ENCODE assay signal across 12 cellular contexts in genomic region chr19:3604987-3605343, GRCh38. TPM values are rescaled to one million over a fixed set of nuclear protein-coding genes. Genes with fewer than 3 reads are reported as not detected.
DNase-seq lines count a peak whose midpoint lies in the region; ATAC-seq and TF ChIP-seq lines count a peak whose summit lies in the region.
"Had no signal": no experiment of that assay in that cellular context is flagged by ENCODE, and none has a peak within 500 bp of the region (broad histone marks: within the 10 kb centered on the region; RNA-seq: fewer than 3 reads in every experiment).

No MANE protein-coding gene starts in this region.

- H3K36me3 ChIP-seq in gastroesophageal sphincter (peaks cover 0 to 6% of the 10 kb centered on the region in 2 donors), stomach (peaks cover 0 to 6% (median 3%) of the 10 kb centered on the region in 4 donors), SK-N-SH (replicated peaks in 1 of 2; ENCODE audit: control insufficient read depth in 1 of 2, insufficient read depth in 2 of 2, low read length in 1 of 2) (no peaks in the 10 kb centered on the region), prostate gland (no peaks in the 10 kb centered on the region)

- H3K27me3 ChIP-seq in gastroesophageal sphincter: no peaks in the 10 kb centered on the region
- peaks cover 0 to 31% (median 4%) of the 10 kb centered on the region in 3 donors for H3K27me3 ChIP-seq in stomach
- H3K27me3 ChIP-seq in SK-N-SH (ENCODE audit: insufficient read depth): no peaks in the 10 kb centered on the region
- no peaks in the 10 kb centered on the region for H3K27me3 ChIP-seq in prostate gland (replicated peaks; ENCODE audit: insufficient read depth)

- H3K36me3 Mint-ChIP-seq in activated CD8-positive, alpha-beta memory T cell treated with anti-CD3 and anti-CD28 coated beads, Interleukin-2, amount 10 ng/mL, durations not matched to agents 7 days and 5 days: peaks cover 2% of the 10 kb centered on the region
- H3K36me3 Mint-ChIP-seq in activated CD8-positive, alpha-beta T cell treated with anti-CD3 and anti-CD28 coated beads for 36 hours (ENCODE audit: low read depth): no peaks in the 10 kb centered on the region

- H2AFZ ChIP-seq in SK-N-SH (ENCODE audit: low read depth): no peak overlapping the region
- H2AFZ ChIP-seq: GM23248 had no signal

- TF ChIP-seq RAD21 in SK-N-SH (IDR thresholded peaks at IDR 0.05; ENCODE audit: low read length): no peak

- H4K20me1 ChIP-seq in SK-N-SH (ENCODE audit: insufficient read depth): no peaks in the 10 kb centered on the region

- DNase-seq in activated CD8-positive, alpha-beta memory T cell treated with anti-CD3 and anti-CD28 coated beads, Interleukin-2, amount 10 ng/mL, durations not matched to agents 7 days and 5 days: peak; percentile 61
- no peak for DNase-seq in activated CD8-positive, alpha-beta memory T cell treated with anti-CD3 and anti-CD28 coated beads for 24 hours
- peak; percentile 74 for DNase-seq in activated CD8-positive, alpha-beta T cell treated with anti-CD3 and anti-CD28 coated beads for 36 hours
- DNase-seq in stomach (no peak), SK-N-SH (no peak), prostate gland (ENCODE audit: low spot score) (no peak)
- DNase-seq: GM23248, NCI-H2107 had no signal

- peak; percentile 56 for ATAC-seq in activated CD8-positive, alpha-beta memory T cell treated with anti-CD3 and anti-CD28 coated beads, Interleukin-2, amount 10 ng/mL, durations not matched to agents 7 days and 5 days
- ATAC-seq in activated CD8-positive, alpha-beta T cell treated with anti-CD3 and anti-CD28 coated beads for 36 hours: peak; percentile 73
- no peak for ATAC-seq in gastroesophageal sphincter
- ATAC-seq in HG02588 (IDR thresholded peaks at IDR 0.05; ENCODE audit: unreplicated experiment): no peak
- ATAC-seq: Panc1 had no signal

- H3K9me3 Mint-ChIP-seq in activated CD8-positive, alpha-beta memory T cell treated with anti-CD3 and anti-CD28 coated beads, Interleukin-2, amount 10 ng/mL, durations not matched to agents 7 days and 5 days (ENCODE audit: low read depth): no peaks in the 10 kb centered on the region
- H3K9me3 Mint-ChIP-seq in activated CD8-positive, alpha-beta T cell treated with anti-CD3 and anti-CD28 coated beads for 36 hours: no peaks in the 10 kb centered on the region

- no peak for TF ChIP-seq EP300 in gastroesophageal sphincter (IDR thresholded peaks at IDR 0.05)
- TF ChIP-seq EP300 in stomach (IDR thresholded peaks at IDR 0.05): no peak
- no peak for TF ChIP-seq EP300 in SK-N-SH (IDR thresholded peaks at IDR 0.05; ENCODE audit: borderline replicate concordance in 1 of 2, low read depth in 1 of 2, low read length in 1 of 2)

- CTCF ChIA-PET in activated CD8-positive, alpha-beta memory T cell treated with anti-CD3 and anti-CD28 coated beads, Interleukin-2, amount 10 ng/mL, durations not matched to agents 7 days and 5 days (lab: Charles Lee): interaction anchor here (0.6 to 1.1 kb wide), 4 partner anchors 15 to 587 kb away, joined by 3 to 4 read pairs (median 3); partner anchors contain the start of gene GIPC3
- CTCF ChIA-PET in activated CD8-positive, alpha-beta T cell treated with anti-CD3 and anti-CD28 coated beads for 36 hours (lab: Charles Lee): interaction anchor here (0.9 to 1.8 kb wide), 5 partner anchors 18 to 94 kb away, joined by 3 to 9 read pairs (median 4); partner anchors contain the start of gene GIPC3
- CTCF ChIA-PET in SK-N-SH (lab: Yijun Ruan, JAX): interaction anchor here (1.9 kb wide), 1 partner anchor 20 kb away, joined by 9 read pairs; the partner anchor contains the start of gene GIPC3

- no peaks in the 10 kb centered on the region for H3K27me3 Mint-ChIP-seq in activated CD8-positive, alpha-beta memory T cell treated with anti-CD3 and anti-CD28 coated beads, Interleukin-2, amount 10 ng/mL, durations not matched to agents 7 days and 5 days
- no peaks in the 10 kb centered on the region for H3K27me3 Mint-ChIP-seq in activated CD8-positive, alpha-beta T cell treated with anti-CD3 and anti-CD28 coated beads for 36 hours

- no peaks in the 10 kb centered on the region for H3K9me2 ChIP-seq in SK-N-SH

- H3K4me1 Mint-ChIP-seq in activated CD8-positive, alpha-beta memory T cell treated with anti-CD3 and anti-CD28 coated beads, Interleukin-2, amount 10 ng/mL, durations not matched to agents 7 days and 5 days: peaks cover 8% of the 10 kb centered on the region
- peaks cover 11% of the 10 kb centered on the region for H3K4me1 Mint-ChIP-seq in activated CD8-positive, alpha-beta T cell treated with anti-CD3 and anti-CD28 coated beads for 36 hours (ENCODE audit: low read depth)

- H3K4me1 ChIP-seq in gastroesophageal sphincter (peaks cover 0 to 73% (median 32%) of the 10 kb centered on the region in 3 donors), stomach (peaks cover 13 to 61% (median 51%) of the 10 kb centered on the region in 4 donors), SK-N-SH (ENCODE audit: control insufficient read depth in 1 of 2, insufficient read depth in 2 of 2, low read depth in 1 of 2, low read length in 1 of 2) (peaks cover 8 to 14% of the 10 kb centered on the region in 2 experiments; a peak in 1 of 4 replicates), prostate gland (replicated peaks) (peaks cover 10% of the 10 kb centered on the region)

- no peaks in the 10 kb centered on the region for H3K79me2 ChIP-seq in SK-N-SH (ENCODE audit: insufficient read depth)

- POLR2A ChIA-PET in activated CD8-positive, alpha-beta T cell treated with anti-CD3 and anti-CD28 coated beads for 36 hours (lab: Charles Lee): interaction anchor here (0.8 kb wide), 1 partner anchor 49 kb away, joined by 4 read pairs; no protein-coding TSS in a partner anchor
- POLR2A ChIA-PET in SK-N-SH (lab: Yijun Ruan, JAX): no interaction called here

- WGBS in gastroesophageal sphincter (ENCODE audit: low coverage in 1 of 2), 2 donors: no CpG with 5 or more reads among the region's 11 CpGs
- 50 to 61% (median 58%) methylated on average over 4 to 11 of the region's 11 CpGs for WGBS in stomach, 5 donors
- 88% methylated on average over 5 of the region's 11 CpGs for WGBS in SK-N-SH (ENCODE audit: low lambda C conversion rate)
- 68% methylated on average over 11 of the region's 11 CpGs for WGBS in prostate gland

- TF ChIP-seq POLR2A in gastroesophageal sphincter (IDR thresholded peaks at IDR 0.05): no peak
- no peak for TF ChIP-seq POLR2A in stomach (IDR thresholded peaks at IDR 0.05)
- TF ChIP-seq POLR2A in prostate gland (IDR thresholded peaks at IDR 0.05): no peak

- no peaks in the 10 kb centered on the region for H3F3A ChIP-seq in SK-N-SH (replicated peaks; ENCODE audit: insufficient read depth)

- H3K27ac Mint-ChIP-seq in activated CD8-positive, alpha-beta memory T cell treated with anti-CD3 and anti-CD28 coated beads, Interleukin-2, amount 10 ng/mL, durations not matched to agents 7 days and 5 days: no peak overlapping the region
- no peak overlapping the region for H3K27ac Mint-ChIP-seq in activated CD8-positive, alpha-beta T cell treated with anti-CD3 and anti-CD28 coated beads for 36 hours

- H3K9ac ChIP-seq in SK-N-SH: no peak overlapping the region
- H3K9ac ChIP-seq: GM23248 had no signal

- no peak overlapping the region for H3K4me3 Mint-ChIP-seq in activated CD8-positive, alpha-beta memory T cell treated with anti-CD3 and anti-CD28 coated beads, Interleukin-2, amount 10 ng/mL, durations not matched to agents 7 days and 5 days
- no peak overlapping the region for H3K4me3 Mint-ChIP-seq in activated CD8-positive, alpha-beta T cell treated with anti-CD3 and anti-CD28 coated beads for 36 hours

- peak overlapping the region in 3 of 4 donors; percentile 78 to 86 (median 79) for H3K27ac ChIP-seq in gastroesophageal sphincter
- H3K27ac ChIP-seq in stomach: peak overlapping the region in 4 of 5 donors; percentile 44 to 70 (median 56)
- no peak overlapping the region for H3K27ac ChIP-seq in SK-N-SH (ENCODE audit: low read depth in 2 of 2, low read length in 1 of 2)
- H3K27ac ChIP-seq in prostate gland: no peak overlapping the region
- H3K27ac ChIP-seq: GM23248 had no signal

- peak overlapping the region in 1 of 2 donors; percentile 76 for H3K4me3 ChIP-seq in gastroesophageal sphincter
- peak overlapping the region in 2 of 4 donors; percentile 7 to 58 for H3K4me3 ChIP-seq in stomach
- no peak overlapping the region for H3K4me3 ChIP-seq in SK-N-SH (ENCODE audit: low read depth in 2 of 2, low read length in 1 of 2)
- H3K4me3 ChIP-seq in prostate gland: no peak overlapping the region
- H3K4me3 ChIP-seq: smooth muscle cell had no signal

- no peak for TF ChIP-seq CTCF in activated CD8-positive, alpha-beta T cell treated with anti-CD3 and anti-CD28 coated beads for 36 hours (IDR thresholded peaks at IDR 0.05)
- no peak for TF ChIP-seq CTCF in gastroesophageal sphincter (IDR thresholded peaks at IDR 0.05)
- TF ChIP-seq CTCF in stomach (IDR thresholded peaks at IDR 0.05): no peak
- TF ChIP-seq CTCF in SK-N-SH (IDR thresholded peaks at IDR 0.05): no peak
- TF ChIP-seq CTCF in prostate gland (IDR thresholded peaks at IDR 0.05): no peak

- intact Hi-C loops in activated CD8-positive, alpha-beta T cell treated with anti-CD3 and anti-CD28 coated beads for 36 hours (cut with micrococcal nuclease): no loop called here
- intact Hi-C loops in stomach (cut with DNase I; ENCODE audit: low total_unique reads): no loop called here
- intact Hi-C loops in prostate gland (cut with DNase I): no loop called here

- no peak overlapping the region for H3K4me2 ChIP-seq in SK-N-SH

- H3K9me3 ChIP-seq in gastroesophageal sphincter (no peaks in the 10 kb centered on the region), stomach (no peaks in the 10 kb centered on the region), SK-N-SH (no peaks in the 10 kb centered on the region), prostate gland (no peaks in the 10 kb centered on the region)

RNA-seq across cellular contexts. Expression of gene TBXA2R, which starts 1.7 kb away (rescaled TPM):
- under 1 TPM; 0.26 to 0.54 TPM for total RNA-seq in activated CD8-positive, alpha-beta memory T cell treated with anti-CD3 and anti-CD28 coated beads, Interleukin-2, amount 10 ng/mL, durations not matched to agents 7 days and 5 days
- 1 to 10 TPM; 2.7 to 3.0 TPM for total RNA-seq in activated CD8-positive, alpha-beta T cell treated with anti-CD3 and anti-CD28 coated beads for 36 hours
- total RNA-seq in gastroesophageal sphincter (10 to 100 TPM in 1 of 4 donors, 1 to 10 TPM in 3; 1.4 to 14.9 (median 4.5) TPM), stomach (1 to 10 TPM in 1 of 5 donors, under 1 TPM in 1, not detected in 3; 0.37 to 1.0 TPM), prostate gland (1 to 10 TPM; 1.1 to 4.0 TPM)
- polyA plus RNA-seq in stomach (1 to 10 TPM in 2 of 3 donors, under 1 TPM in 1; 0.50 to 2.6 (median 1.2) TPM), SK-N-SH (2012; rRNA removed) (0.78 and 0.92 TPM in 2 replicates)
- polyA plus RNA-seq in SK-N-SH (2012; cell fraction: cytosol; rRNA removed): 0.55 and 1.1 TPM in 2 replicates
- 0.91 and 1.2 TPM in 2 replicates for polyA plus RNA-seq in SK-N-SH (2012; cell fraction: nucleus; rRNA removed)

RNA-seq across cellular contexts. Expression of gene GIPC3, which starts 19.7 kb away (rescaled TPM):
- under 1 TPM; 0.15 to 0.23 TPM for total RNA-seq in activated CD8-positive, alpha-beta memory T cell treated with anti-CD3 and anti-CD28 coated beads, Interleukin-2, amount 10 ng/mL, durations not matched to agents 7 days and 5 days
- under 1 TPM; 0.09 to 0.14 TPM for total RNA-seq in activated CD8-positive, alpha-beta T cell treated with anti-CD3 and anti-CD28 coated beads for 36 hours
- 10 to 100 TPM in 1 of 4 donors, 1 to 10 TPM in 2, under 1 TPM in 1; 0.94 to 16.8 (median 2.1) TPM for total RNA-seq in gastroesophageal sphincter
- total RNA-seq in stomach: 1 to 10 TPM in 1 of 5 donors, not detected in 4; 2.9 TPM
- 1 to 10 TPM in 2 of 3 donors, under 1 TPM in 1; 0.75 to 2.0 (median 1.1) TPM for polyA plus RNA-seq in stomach
- polyA plus RNA-seq in SK-N-SH (2012; rRNA removed): 0.20 and 0.26 TPM in 2 replicates
- polyA plus RNA-seq in SK-N-SH (2012; cell fraction: cytosol; rRNA removed): 0.10 and 0.14 TPM in 2 replicates
- 0.54 and 0.60 TPM in 2 replicates for polyA plus RNA-seq in SK-N-SH (2012; cell fraction: nucleus; rRNA removed)
- 1 to 10 TPM in 1 of 2 donors, under 1 TPM in 1; 0.36 to 1.9 TPM for total RNA-seq in prostate gland
- total RNA-seq: GM23248 had no signal

RNA-seq across cellular contexts. Expression of gene CACTIN, which starts 21.6 kb away (rescaled TPM):
- 10 to 100 TPM; 33.4 to 33.7 TPM for total RNA-seq in activated CD8-positive, alpha-beta memory T cell treated with anti-CD3 and anti-CD28 coated beads, Interleukin-2, amount 10 ng/mL, durations not matched to agents 7 days and 5 days
- 10 to 100 TPM; 25.9 to 28.5 TPM for total RNA-seq in activated CD8-positive, alpha-beta T cell treated with anti-CD3 and anti-CD28 coated beads for 36 hours
- total RNA-seq in gastroesophageal sphincter: 10 to 100 TPM; 20.3 to 34.2 (median 28.6) TPM
- 100 to 1,000 TPM in 1 of 5 donors, 10 to 100 TPM in 3, 1 to 10 TPM in 1; 9.8 to 180 (median 19.4) TPM for total RNA-seq in stomach
- polyA plus RNA-seq in stomach: 10 to 100 TPM; 10.2 to 13.9 (median 12.4) TPM
- 27.8 and 36.4 TPM in 2 replicates for polyA plus RNA-seq in SK-N-SH (2012; rRNA removed)
- 11.9 and 22.7 TPM in 2 replicates for polyA plus RNA-seq in SK-N-SH (2012; cell fraction: cytosol; rRNA removed)
- polyA plus RNA-seq in SK-N-SH (2012; cell fraction: nucleus; rRNA removed): 66.5 and 82.5 TPM in 2 replicates
- total RNA-seq in prostate gland: 10 to 100 TPM; 38.2 to 52.8 TPM

RNA-seq across cellular contexts. Expression of gene HMG20B, which starts 32.2 kb away (rescaled TPM):
- 10 to 100 TPM; 50.7 to 51.7 TPM for total RNA-seq in activated CD8-positive, alpha-beta memory T cell treated with anti-CD3 and anti-CD28 coated beads, Interleukin-2, amount 10 ng/mL, durations not matched to agents 7 days and 5 days
- 10 to 100 TPM; 42.7 to 47.3 TPM for total RNA-seq in activated CD8-positive, alpha-beta T cell treated with anti-CD3 and anti-CD28 coated beads for 36 hours
- total RNA-seq in gastroesophageal sphincter (100 to 1,000 TPM; 106 to 203 (median 154) TPM), stomach (100 to 1,000 TPM in 3 of 5 donors, 10 to 100 TPM in 2; 39.8 to 638 (median 160) TPM), prostate gland (100 to 1,000 TPM; 184 to 369 TPM)
- polyA plus RNA-seq in stomach (100 to 1,000 TPM in 1 of 3 donors, 10 to 100 TPM in 2; 79.5 to 103 (median 80.6) TPM), SK-N-SH (2012; rRNA removed) (88.2 and 92.0 TPM in 2 replicates)
- 70.6 and 79.6 TPM in 2 replicates for polyA plus RNA-seq in SK-N-SH (2012; cell fraction: cytosol; rRNA removed)
- 217 and 375 TPM in 2 replicates for polyA plus RNA-seq in SK-N-SH (2012; cell fraction: nucleus; rRNA removed)

RNA-seq across cellular contexts. Expression of gene MFSD12, which starts 47.6 kb away (rescaled TPM):
- total RNA-seq in activated CD8-positive, alpha-beta memory T cell treated with anti-CD3 and anti-CD28 coated beads, Interleukin-2, amount 10 ng/mL, durations not matched to agents 7 days and 5 days: 10 to 100 TPM; 54.8 to 71.4 TPM
- total RNA-seq in activated CD8-positive, alpha-beta T cell treated with anti-CD3 and anti-CD28 coated beads for 36 hours: 10 to 100 TPM; 62.4 to 63.5 TPM
- total RNA-seq in gastroesophageal sphincter (10 to 100 TPM; 22.1 to 94.1 (median 42.2) TPM), stomach (10 to 100 TPM in 4 of 5 donors, under 1 TPM in 1; 0.58 to 96.4 (median 62.5) TPM), prostate gland (10 to 100 TPM; 60.5 to 86.1 TPM)
- polyA plus RNA-seq in stomach (10 to 100 TPM in 2 of 3 donors, 1 to 10 TPM in 1; 8.2 to 35.6 (median 34.1) TPM), SK-N-SH (2012; rRNA removed) (45.9 and 53.3 TPM in 2 replicates)
- polyA plus RNA-seq in SK-N-SH (2012; cell fraction: cytosol; rRNA removed): 23.5 and 33.7 TPM in 2 replicates
- 152 and 202 TPM in 2 replicates for polyA plus RNA-seq in SK-N-SH (2012; cell fraction: nucleus; rRNA removed)

Comparison
In these comparisons a context has a peak if more than half of its experiments do, and no peak if none do; other contexts are left out.
1. DNase-seq: peak in activated CD8-positive, alpha-beta memory T cell treated with anti-CD3 and anti-CD28 coated beads, Interleukin-2, amount 10 ng/mL, durations not matched to agents 7 days and 5 days (single experiment) and activated CD8-positive, alpha-beta T cell treated with anti-CD3 and anti-CD28 coated beads for 36 hours (single experiment); none in activated CD8-positive, alpha-beta memory T cell treated with anti-CD3 and anti-CD28 coated beads for 24 hours (single experiment), stomach (single experiment), SK-N-SH (single experiment) and prostate gland (single experiment).
2. ATAC-seq: peak in activated CD8-positive, alpha-beta memory T cell treated with anti-CD3 and anti-CD28 coated beads, Interleukin-2, amount 10 ng/mL, durations not matched to agents 7 days and 5 days (single experiment) and activated CD8-positive, alpha-beta T cell treated with anti-CD3 and anti-CD28 coated beads for 36 hours (single experiment); none in gastroesophageal sphincter (single experiment) and HG02588 (single experiment).
3. H3K27ac ChIP-seq: peak in gastroesophageal sphincter (3 of 4) and stomach (4 of 5); none in SK-N-SH (0 of 2) and prostate gland (0 of 2).